In genomic region chr7:77570330-77571011, GRCh38 we compare ENCODE assay signal across 11 cellular contexts. TPM values are rescaled to one million over a fixed set of nuclear protein-coding genes. Genes with fewer than 3 reads are reported as not detected.
DNase-seq lines count a peak whose midpoint lies in the region; ATAC-seq, FAIRE-seq and TF ChIP-seq lines count a peak whose summit lies in the region.
"Had no signal": no experiment of that assay in that cellular context is flagged by ENCODE, and none has a peak within 500 bp of the region (broad histone marks: within the 10 kb centered on the region; RNA-seq: fewer than 3 reads in every experiment).

No MANE protein-coding gene starts in this region.

- no peak for TF ChIP-seq POLR2A in GM12891 (IDR thresholded peaks at IDR 0.05; ENCODE audit: low read depth, low read length)
- no peak for TF ChIP-seq POLR2A in gastroesophageal sphincter (IDR thresholded peaks at IDR 0.05)

- intact Hi-C loops in posterior vena cava (cut with DNase I), result no loop called here

- WGBS in gastroesophageal sphincter (ENCODE audit: low coverage in 1 of 2), 2 donors, result 68 to 71% methylated on average over 3 of the region's 3 CpGs

- H3K27me3 ChIP-seq in gastroesophageal sphincter, result no peaks in the 10 kb centered on the region
- H3K27me3 ChIP-seq: pancreas, testis had no signal

- no peak for ATAC-seq in gastroesophageal sphincter

- FAIRE-seq in GM12891 (lab: Jason Lieb, UNC), result peak; percentile 57

- H3K4me3 ChIP-seq in epithelial cell of proximal tubule (ENCODE audit: low read depth, low read length), result no peak overlapping the region
- H3K4me3 ChIP-seq in gastroesophageal sphincter, result no peak overlapping the region
- H3K4me3 ChIP-seq: coronary artery, pancreas, testis had no signal

- peaks cover 0 to 51% (median 11%) of the 10 kb centered on the region in 3 donors for H3K4me1 ChIP-seq in gastroesophageal sphincter
- H3K4me1 ChIP-seq: testis had no signal

- TF ChIP-seq EP300 in gastroesophageal sphincter (IDR thresholded peaks at IDR 0.05), result no peak

- no peak for TF ChIP-seq CTCF in epithelial cell of proximal tubule (conservative IDR thresholded peaks at IDR 0.05; ENCODE audit: low read depth, low read length)
- no peak for TF ChIP-seq CTCF in GM10266 (IDR thresholded peaks at IDR 0.05; ENCODE audit: control insufficient read depth, insufficient read depth, low read depth, missing control alignments)
- no peak for TF ChIP-seq CTCF in gastroesophageal sphincter (IDR thresholded peaks at IDR 0.05)

- no peaks in the 10 kb centered on the region for H3K9me3 ChIP-seq in gastroesophageal sphincter
- H3K9me3 ChIP-seq: pancreas, testis had no signal

- H3K27ac ChIP-seq in gastroesophageal sphincter, result no peak overlapping the region
- H3K27ac ChIP-seq: pancreas, testis had no signal

- H3K36me3 ChIP-seq in gastroesophageal sphincter, result peaks cover 0 to 44% of the 10 kb centered on the region in 2 donors
- H3K36me3 ChIP-seq: pancreas had no signal

- DNase-seq in GM12891 (ENCODE audit: insufficient read length, low spot score) (no peak), NOMO-1 (lab: John Stamatoyannopoulos, UW; ENCODE audit: unreplicated experiment in 2 of 2) (peak; percentile 88 to 100), epithelial cell of proximal tubule (ENCODE audit: low read depth) (peak; percentile 55), renal cortical epithelial cell (ENCODE audit: low read depth) (peak; percentile 89), GM10266 (ENCODE audit: extremely low spot score) (no peak), NAMALWA (ENCODE audit: low spot score) (no peak), posterior vena cava (ENCODE audit: low spot score) (no peak)
- DNase-seq: pancreas, testis had no signal

TF ChIP-seq in GM12891, 5 proteins besides CTCF, POLR2A, EP300 and RAD21:
- TF ChIP-seq PAX5 (IDR thresholded peaks at IDR 0.05; ENCODE audit: insufficient read depth, low read length, severe bottlenecking) (no peak), SPI1 (IDR thresholded peaks at IDR 0.05; ENCODE audit: low read depth, low read length) (peak; percentile 60), TAF1 (IDR thresholded peaks at IDR 0.05; ENCODE audit: low read depth, low read length) (no peak), POU2F2 (IDR thresholded peaks at IDR 0.05; ENCODE audit: low read depth, low read length) (no peak), POLR2AphosphoS5 (IDR thresholded peaks at IDR 0.05; ENCODE audit: low read depth, low read length) (no peak)
TF ChIP-seq in GM12891: peak in this region for 1.

RNA-seq across cellular contexts. Expression of gene PTPN12, which starts 33.4 kb away (rescaled TPM):
- polyA plus RNA-seq in GM12891 (2012; ENCODE audit: low read depth, missing spikeins), result 18.2 TPM
- total RNA-seq in epithelial cell of proximal tubule, result 23.3 and 25.5 TPM in 2 replicates
- total RNA-seq in renal cortical epithelial cell, result 40.5 and 105 TPM in 2 replicates
- 100 to 1,000 TPM in 2 of 4 donors, 10 to 100 TPM in 2; 87.1 to 147 (median 100) TPM for total RNA-seq in gastroesophageal sphincter
- total RNA-seq in posterior vena cava, result 100 to 1,000 TPM in 1 of 2 donors, 10 to 100 TPM in 1; 92.6 to 103 TPM

Comparison
In these comparisons a context has a peak if more than half of its experiments do, and no peak if none do; other contexts are left out.
1. DNase-seq: peak in NOMO-1 (2 of 2), epithelial cell of proximal tubule (single experiment) and renal cortical epithelial cell (single experiment); none in GM12891 (single experiment), GM10266 (single experiment), NAMALWA (single experiment) and posterior vena cava (single experiment).